Comparison of ENCODE assay signal across 8 cellular contexts in genomic region chr3:168620854-168621253, GRCh38.
DNase-seq lines count a peak whose midpoint lies in the region; ATAC-seq and TF ChIP-seq lines count a peak whose summit lies in the region.

No MANE protein-coding gene starts in this region.

- H2BK12ac ChIP-seq in mesenchymal stem cell (ENCODE audit: low read length in 2 of 2): no peak overlapping the region

- H3K27me3 Mint-ChIP-seq in Calu3 (ENCODE audit: unreplicated experiment): no peaks in the 10 kb centered on the region

- CTCF ChIA-PET in Calu3 (lab: Charles Lee): interaction anchor here (0.8 to 3.2 kb wide), 6 partner anchors 37 to 410 kb away, joined by 3 to 25 read pairs (median 6); no protein-coding TSS in a partner anchor

- H3K4me3 ChIP-seq in GM23248 (no peak overlapping the region), body of pancreas (no peak overlapping the region), mesenchymal stem cell (ENCODE audit: insufficient read depth in 1 of 2, low read depth in 1 of 2, low read length in 2 of 2) (no peak overlapping the region)

- TF ChIP-seq CTCF in Calu3 (IDR thresholded peaks at IDR 0.05; ENCODE audit: unreplicated experiment): peak; percentile 92
- TF ChIP-seq CTCF in body of pancreas (IDR thresholded peaks at IDR 0.05): peak in 6 of 7 experiments; percentile 33 to 58 (median 46)

- H3K27ac ChIP-seq in GM23248 (no peak overlapping the region), body of pancreas (no peak overlapping the region), mesenchymal stem cell (ENCODE audit: low read length, poor library complexity, severe bottlenecking) (no peak overlapping the region)

- H3K9me3 Mint-ChIP-seq in Calu3 (ENCODE audit: low read depth, unreplicated experiment): no peaks in the 10 kb centered on the region

- intact Hi-C loops in Calu3 (cut with micrococcal nuclease; ENCODE audit: unreplicated experiment) (loop anchor here (1.0 kb wide), 3 partner anchors 110 to 410 kb away; no protein-coding TSS in a partner anchor), body of pancreas (cut with DNase I) (no loop called here)

- H4K91ac ChIP-seq in mesenchymal stem cell (ENCODE audit: low read length): no peak overlapping the region

- H3K4ac ChIP-seq in mesenchymal stem cell (ENCODE audit: low read depth in 1 of 2, low read length in 2 of 2): no peak overlapping the region

- H3K27ac Mint-ChIP-seq in Calu3 (ENCODE audit: unreplicated experiment): no peak overlapping the region

- H3F3A ChIP-seq in GM23248 (ENCODE audit: insufficient read depth): no peaks in the 10 kb centered on the region

- 31 to 35% methylated on average over 5 of the region's 5 CpGs for WGBS in GM23248 (ENCODE audit: low coverage in 1 of 2, low lambda C conversion rate in 2 of 2, missing lambda C conversion rate in 2 of 2), 2 experiments
- 40 to 42% methylated on average over 5 of the region's 5 CpGs for WGBS in body of pancreas, 2 donors
- WGBS in mesenchymal stem cell: 63% methylated on average over 4 of the region's 5 CpGs

- no peaks in the 10 kb centered on the region for H3K36me3 ChIP-seq in GM23248 (ENCODE audit: low read depth)
- H3K36me3 ChIP-seq in body of pancreas (replicated peaks in 1 of 2; ENCODE audit: insufficient read depth in 1 of 2, low read depth in 2 of 2): no peaks in the 10 kb centered on the region
- no peaks in the 10 kb centered on the region for H3K36me3 ChIP-seq in mesenchymal stem cell (ENCODE audit: control insufficient read depth in 1 of 2, insufficient read depth in 2 of 2, low read depth in 1 of 2, low read length in 2 of 2)

- no peak overlapping the region for H2AFZ ChIP-seq in GM23248
- H2AFZ ChIP-seq in mesenchymal stem cell (ENCODE audit: low read depth, low read length): no peak overlapping the region

- H2BK5ac ChIP-seq in mesenchymal stem cell (ENCODE audit: low read depth, low read length, poor library complexity, severe bottlenecking): no peak overlapping the region

- in situ Hi-C loops in GM23248 (cut with MboI): no loop called here
- in situ Hi-C loops in G401 (cut with HindIII; ENCODE audit: low sequenced_read_pairs): no loop called here

- peak; percentile 65 for ATAC-seq in body of pancreas

- no peaks in the 10 kb centered on the region for H3K9me2 ChIP-seq in GM23248 (ENCODE audit: insufficient read depth)

- H2BK120ac ChIP-seq in mesenchymal stem cell (ENCODE audit: low read depth, low read length): no peak overlapping the region

- H3K79me2 ChIP-seq in GM23248 (ENCODE audit: insufficient read depth): no peaks in the 10 kb centered on the region

- no peak for TF ChIP-seq POLR2A in body of pancreas (IDR thresholded peaks at IDR 0.05)

- DNase-seq in Calu3 (peak; percentile 69), GM23248 (peak; percentile 32), NCI-H1092 (lab: John Stamatoyannopoulos, UW) (peak; percentile 25), body of pancreas (peak; percentile 16 to 46 (median 45)), mesenchymal stem cell (peak; percentile 31), CD1c-positive myeloid dendritic cell (ENCODE audit: extremely low spot score) (no peak), G401 (ENCODE audit: low spot score) (no peak)
- no peak for DNase-seq in activated CD4-positive, CD25-positive, alpha-beta regulatory T cell treated with anti-CD3 and anti-CD28 coated beads, Interleukin-2, amount 50 U/mL, for 72 hours

- no peak overlapping the region for H3K18ac ChIP-seq in mesenchymal stem cell (ENCODE audit: low read depth in 1 of 2, low read length in 2 of 2)

- H2BK15ac ChIP-seq in mesenchymal stem cell (ENCODE audit: low read depth, poor library complexity, severe bottlenecking): no peak overlapping the region

- H4K8ac ChIP-seq in mesenchymal stem cell (ENCODE audit: low read length): no peak overlapping the region

- no peak overlapping the region for H3K23ac ChIP-seq in mesenchymal stem cell (ENCODE audit: low read length in 2 of 2)

- H4K20me1 ChIP-seq in GM23248 (ENCODE audit: insufficient read depth): no peaks in the 10 kb centered on the region

- peaks cover 8% of the 10 kb centered on the region for H3K4me1 Mint-ChIP-seq in Calu3 (ENCODE audit: low read depth, unreplicated experiment)

- H3K9ac ChIP-seq in GM23248 (no peak overlapping the region), mesenchymal stem cell (ENCODE audit: low read length) (no peak overlapping the region)

- H2AK5ac ChIP-seq in mesenchymal stem cell (ENCODE audit: low read length, severe bottlenecking): no peak overlapping the region

- no TSS peak for BruUV-seq in Calu3 (replicated peaks; lab: Mats Ljungman, UMichigan)

- H3K14ac ChIP-seq in mesenchymal stem cell (ENCODE audit: low read length in 2 of 2): no peak overlapping the region

- no peaks in the 10 kb centered on the region for H3K27me3 ChIP-seq in GM23248 (replicated peaks; ENCODE audit: insufficient read depth)
- H3K27me3 ChIP-seq in body of pancreas: no peaks in the 10 kb centered on the region
- no peaks in the 10 kb centered on the region for H3K27me3 ChIP-seq in mesenchymal stem cell (ENCODE audit: control insufficient read depth in 1 of 2, insufficient read depth in 1 of 2, low read length in 2 of 2)

- no peaks in the 10 kb centered on the region for H3K79me1 ChIP-seq in mesenchymal stem cell (replicated peaks; ENCODE audit: low read length, poor library complexity, severe bottlenecking)

- H3K4me1 ChIP-seq in GM23248 (ENCODE audit: insufficient read depth): no peaks in the 10 kb centered on the region
- no peaks in the 10 kb centered on the region for H3K4me1 ChIP-seq in body of pancreas
- no peaks in the 10 kb centered on the region for H3K4me1 ChIP-seq in mesenchymal stem cell (ENCODE audit: control insufficient read depth, insufficient read depth, low read depth, low read length)

- H3K9me3 ChIP-seq in GM23248 (ENCODE audit: low read depth) (no peaks in the 10 kb centered on the region), body of pancreas (no peaks in the 10 kb centered on the region), mesenchymal stem cell (ENCODE audit: control insufficient read depth, low read length) (no peaks in the 10 kb centered on the region)

- H3K4me2 ChIP-seq in GM23248 (ENCODE audit: unreplicated experiment): no peak overlapping the region
- H3K4me2 ChIP-seq in mesenchymal stem cell (ENCODE audit: low read length, poor library complexity, severe bottlenecking): no peak overlapping the region

- no peak overlapping the region for H3K4me3 Mint-ChIP-seq in Calu3 (ENCODE audit: low read depth, unreplicated experiment)

- no peaks in the 10 kb centered on the region for H3K36me3 Mint-ChIP-seq in Calu3 (ENCODE audit: insufficient read depth, unreplicated experiment)

Comparison
In these comparisons a context has a peak if more than half of its experiments do, and no peak if none do; other contexts are left out.
1. DNase-seq: peak in Calu3 (single experiment), GM23248 (single experiment), NCI-H1092 (single experiment), body of pancreas (4 of 4) and mesenchymal stem cell (single experiment); none in CD1c-positive myeloid dendritic cell (single experiment), activated CD4-positive, CD25-positive, alpha-beta regulatory T cell treated with anti-CD3 and anti-CD28 coated beads, Interleukin-2, amount 50 U/mL, for 72 hours (single experiment) and G401 (single experiment).